2 cellular contexts compared by ENCODE assay signal in the genomic region with DNA sequence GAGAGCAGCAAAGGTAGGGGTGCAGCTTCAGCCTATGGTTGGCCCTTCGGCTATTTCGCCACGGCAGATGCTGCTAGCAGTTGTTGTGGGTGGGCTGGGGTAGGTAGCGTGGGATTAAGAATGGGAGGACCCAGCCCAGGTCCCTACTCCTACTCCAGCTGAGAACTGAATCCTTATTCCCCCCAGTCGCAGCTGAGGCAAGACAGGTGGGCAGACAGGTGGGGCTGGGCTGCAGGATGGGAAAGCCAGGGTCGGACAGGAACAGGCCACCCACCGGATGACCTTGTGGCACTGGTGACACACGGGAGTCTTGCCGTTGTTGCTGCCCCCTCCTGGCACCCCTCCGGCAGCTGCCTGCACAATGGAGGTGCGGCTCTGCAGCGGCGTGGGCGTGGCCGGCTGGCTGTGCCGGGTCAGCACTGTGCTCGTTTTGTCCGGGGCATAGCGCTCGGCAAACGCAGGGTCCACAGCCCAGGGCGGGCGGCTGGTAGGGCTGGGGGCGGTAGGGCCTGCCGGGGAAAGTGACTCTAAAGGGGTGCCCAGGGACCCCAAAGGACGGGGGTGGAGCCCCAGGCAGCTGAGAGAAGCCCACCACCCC.
TF ChIP-seq lines count a peak whose summit lies in the region.

No MANE protein-coding gene starts in this region.

TF ChIP-seq in SK-N-SH, 30 proteins besides CTCF, POLR2A, EP300 and RAD21:
- no peak for TF ChIP-seq RXRA (IDR thresholded peaks at IDR 0.05; ENCODE audit: borderline replicate concordance, low read depth)
- TF ChIP-seq, protein P1, sequence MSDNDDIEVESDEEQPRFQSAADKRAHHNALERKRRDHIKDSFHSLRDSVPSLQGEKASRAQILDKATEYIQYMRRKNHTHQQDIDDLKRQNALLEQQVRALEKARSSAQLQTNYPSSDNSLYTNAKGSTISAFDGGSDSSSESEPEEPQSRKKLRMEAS (IDR thresholded peaks at IDR 0.05; ENCODE audit: low read depth), result no peak
- TF ChIP-seq, protein P2, sequence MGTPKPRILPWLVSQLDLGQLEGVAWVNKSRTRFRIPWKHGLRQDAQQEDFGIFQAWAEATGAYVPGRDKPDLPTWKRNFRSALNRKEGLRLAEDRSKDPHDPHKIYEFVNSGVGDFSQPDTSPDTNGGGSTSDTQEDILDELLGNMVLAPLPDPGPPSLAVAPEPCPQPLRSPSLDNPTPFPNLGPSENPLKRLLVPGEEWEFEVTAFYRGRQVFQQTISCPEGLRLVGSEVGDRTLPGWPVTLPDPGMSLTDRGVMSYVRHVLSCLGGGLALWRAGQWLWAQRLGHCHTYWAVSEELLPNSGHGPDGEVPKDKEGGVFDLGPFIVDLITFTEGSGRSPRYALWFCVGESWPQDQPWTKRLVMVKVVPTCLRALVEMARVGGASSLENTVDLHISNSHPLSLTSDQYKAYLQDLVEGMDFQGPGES (IDR thresholded peaks at IDR 0.05; ENCODE audit: low read depth, low read length), result no peak

TF ChIP-seq in SK-N-SH treated with all-trans-retinoic acid at 6 μM for 48 hours, 23 proteins besides CTCF, POLR2A, EP300 and RAD21:
- TF ChIP-seq TCF4 (CRISPR knock-in tag; IDR thresholded peaks at IDR 0.05; ENCODE audit: borderline replicate concordance) (no peak), ZNF70 (CRISPR knock-in tag; IDR thresholded peaks at IDR 0.05) (no peak), GLIS3 (CRISPR knock-in tag; IDR thresholded peaks at IDR 0.05) (no peak), SNAI2 (CRISPR knock-in tag; IDR thresholded peaks at IDR 0.05) (no peak), TOX (CRISPR knock-in tag; IDR thresholded peaks at IDR 0.05; ENCODE audit: borderline replicate concordance) (no peak), ZC3H10 (CRISPR knock-in tag; IDR thresholded peaks at IDR 0.05) (no peak), ESRRG (CRISPR knock-in tag; IDR thresholded peaks at IDR 0.05) (no peak)
- TF ChIP-seq, protein P3, sequence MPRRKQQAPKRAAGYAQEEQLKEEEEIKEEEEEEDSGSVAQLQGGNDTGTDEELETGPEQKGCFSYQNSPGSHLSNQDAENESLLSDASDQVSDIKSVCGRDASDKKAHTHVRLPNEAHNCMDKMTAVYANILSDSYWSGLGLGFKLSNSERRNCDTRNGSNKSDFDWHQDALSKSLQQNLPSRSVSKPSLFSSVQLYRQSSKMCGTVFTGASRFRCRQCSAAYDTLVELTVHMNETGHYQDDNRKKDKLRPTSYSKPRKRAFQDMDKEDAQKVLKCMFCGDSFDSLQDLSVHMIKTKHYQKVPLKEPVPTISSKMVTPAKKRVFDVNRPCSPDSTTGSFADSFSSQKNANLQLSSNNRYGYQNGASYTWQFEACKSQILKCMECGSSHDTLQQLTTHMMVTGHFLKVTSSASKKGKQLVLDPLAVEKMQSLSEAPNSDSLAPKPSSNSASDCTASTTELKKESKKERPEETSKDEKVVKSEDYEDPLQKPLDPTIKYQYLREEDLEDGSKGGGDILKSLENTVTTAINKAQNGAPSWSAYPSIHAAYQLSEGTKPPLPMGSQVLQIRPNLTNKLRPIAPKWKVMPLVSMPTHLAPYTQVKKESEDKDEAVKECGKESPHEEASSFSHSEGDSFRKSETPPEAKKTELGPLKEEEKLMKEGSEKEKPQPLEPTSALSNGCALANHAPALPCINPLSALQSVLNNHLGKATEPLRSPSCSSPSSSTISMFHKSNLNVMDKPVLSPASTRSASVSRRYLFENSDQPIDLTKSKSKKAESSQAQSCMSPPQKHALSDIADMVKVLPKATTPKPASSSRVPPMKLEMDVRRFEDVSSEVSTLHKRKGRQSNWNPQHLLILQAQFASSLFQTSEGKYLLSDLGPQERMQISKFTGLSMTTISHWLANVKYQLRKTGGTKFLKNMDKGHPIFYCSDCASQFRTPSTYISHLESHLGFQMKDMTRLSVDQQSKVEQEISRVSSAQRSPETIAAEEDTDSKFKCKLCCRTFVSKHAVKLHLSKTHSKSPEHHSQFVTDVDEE (CRISPR knock-in tag; IDR thresholded peaks at IDR 0.05), result no peak
- TF ChIP-seq, protein P4, sequence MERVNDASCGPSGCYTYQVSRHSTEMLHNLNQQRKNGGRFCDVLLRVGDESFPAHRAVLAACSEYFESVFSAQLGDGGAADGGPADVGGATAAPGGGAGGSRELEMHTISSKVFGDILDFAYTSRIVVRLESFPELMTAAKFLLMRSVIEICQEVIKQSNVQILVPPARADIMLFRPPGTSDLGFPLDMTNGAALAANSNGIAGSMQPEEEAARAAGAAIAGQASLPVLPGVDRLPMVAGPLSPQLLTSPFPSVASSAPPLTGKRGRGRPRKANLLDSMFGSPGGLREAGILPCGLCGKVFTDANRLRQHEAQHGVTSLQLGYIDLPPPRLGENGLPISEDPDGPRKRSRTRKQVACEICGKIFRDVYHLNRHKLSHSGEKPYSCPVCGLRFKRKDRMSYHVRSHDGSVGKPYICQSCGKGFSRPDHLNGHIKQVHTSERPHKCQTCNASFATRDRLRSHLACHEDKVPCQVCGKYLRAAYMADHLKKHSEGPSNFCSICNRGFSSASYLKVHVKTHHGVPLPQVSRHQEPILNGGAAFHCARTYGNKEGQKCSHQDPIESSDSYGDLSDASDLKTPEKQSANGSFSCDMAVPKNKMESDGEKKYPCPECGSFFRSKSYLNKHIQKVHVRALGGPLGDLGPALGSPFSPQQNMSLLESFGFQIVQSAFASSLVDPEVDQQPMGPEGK (CRISPR knock-in tag; IDR thresholded peaks at IDR 0.05; ENCODE audit: borderline replicate concordance), result no peak
- TF ChIP-seq, protein P5, sequence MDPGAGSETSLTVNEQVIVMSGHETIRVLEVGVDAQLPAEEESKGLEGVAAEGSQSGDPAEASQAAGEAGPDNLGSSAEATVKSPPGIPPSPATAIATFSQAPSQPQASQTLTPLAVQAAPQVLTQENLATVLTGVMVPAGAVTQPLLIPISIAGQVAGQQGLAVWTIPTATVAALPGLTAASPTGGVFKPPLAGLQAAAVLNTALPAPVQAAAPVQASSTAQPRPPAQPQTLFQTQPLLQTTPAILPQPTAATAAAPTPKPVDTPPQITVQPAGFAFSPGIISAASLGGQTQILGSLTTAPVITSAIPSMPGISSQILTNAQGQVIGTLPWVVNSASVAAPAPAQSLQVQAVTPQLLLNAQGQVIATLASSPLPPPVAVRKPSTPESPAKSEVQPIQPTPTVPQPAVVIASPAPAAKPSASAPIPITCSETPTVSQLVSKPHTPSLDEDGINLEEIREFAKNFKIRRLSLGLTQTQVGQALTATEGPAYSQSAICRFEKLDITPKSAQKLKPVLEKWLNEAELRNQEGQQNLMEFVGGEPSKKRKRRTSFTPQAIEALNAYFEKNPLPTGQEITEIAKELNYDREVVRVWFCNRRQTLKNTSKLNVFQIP (CRISPR knock-in tag; IDR thresholded peaks at IDR 0.05; ENCODE audit: borderline replicate concordance, low read depth), result no peak
TF ChIP-seq in SK-N-SH treated with all-trans-retinoic acid at 6 μM for 48 hours: peak in this region for 0.
